8 cellular contexts compared by ENCODE assay signal in genomic region chr7:73822319-73823173, GRCh38. TPM values are rescaled to one million over a fixed set of nuclear protein-coding genes. Genes with fewer than 3 reads are reported as not detected.
DNase-seq lines count a peak whose midpoint lies in the region; ATAC-seq and TF ChIP-seq lines count a peak whose summit lies in the region.

No MANE protein-coding gene starts in this region.

- no peaks in the 10 kb centered on the region for H4K20me1 ChIP-seq in osteoblast (ENCODE audit: insufficient read depth, low read length)
- no peaks in the 10 kb centered on the region for H4K20me1 ChIP-seq in OCI-LY7 (ENCODE audit: insufficient read depth, low read length)

- CTCF ChIA-PET in OCI-LY7 (lab: Charles Lee; ENCODE audit: unreplicated experiment), result no interaction called here

- H3K4me2 ChIP-seq in osteoblast (ENCODE audit: insufficient read depth, low read length) (peak overlapping the region; percentile 25), OCI-LY7 (ENCODE audit: low read length) (no peak overlapping the region)

- H3K9me3 ChIP-seq in osteoblast (ENCODE audit: low read depth, low read length) (no peaks in the 10 kb centered on the region), OCI-LY7 (ENCODE audit: low read length) (no peaks in the 10 kb centered on the region)

- intact Hi-C loops in dendritic cell treated with granulocyte-macrophage colony-stimulating factor and Interleukin-4, amounts not matched to agents 40 ng/mL and 50 ng/mL, for 4 days (cut with micrococcal nuclease), result no loop called here
- intact Hi-C loops in OCI-LY7 (cut with micrococcal nuclease; ENCODE audit: unreplicated experiment), result no loop called here

- H3K4me1 ChIP-seq in osteoblast (ENCODE audit: insufficient read depth, low read length) (peaks cover 13% of the 10 kb centered on the region), OCI-LY7 (ENCODE audit: insufficient read depth, low read length, poor library complexity, severe bottlenecking) (peaks cover 10% of the 10 kb centered on the region)

- BruUV-seq in OCI-LY7 (replicated peaks; lab: Mats Ljungman, UMichigan), result no TSS peak

- no peaks in the 10 kb centered on the region for H3K36me3 ChIP-seq in osteoblast (ENCODE audit: insufficient read depth, low read length)
- H3K36me3 ChIP-seq in OCI-LY7 (ENCODE audit: insufficient read depth, low read length), result no peaks in the 10 kb centered on the region

- H3K4me3 ChIP-seq in osteoblast (ENCODE audit: insufficient read depth, low read length) (peak overlapping the region; percentile 14), OCI-LY7 (ENCODE audit: low read depth, low read length, poor library complexity, severe bottlenecking) (no peak overlapping the region)

- DNase-seq in DMS153 treated with DMSO at 0.1 percent for 48 hours (lab: John Stamatoyannopoulos, UW; ENCODE audit: unreplicated experiment) (peak; percentile 30), NCI-H460 (ENCODE audit: extremely low read depth, low read depth) (peak; percentile 96), osteoblast (ENCODE audit: insufficient read length, low spot score, missing footprints) (peak; percentile 99), OCI-LY7 (ENCODE audit: low spot score) (no peak), NCI-H1694 (lab: John Stamatoyannopoulos, UW) (no peak)

- no peaks in the 10 kb centered on the region for H3K9me2 ChIP-seq in OCI-LY7 (ENCODE audit: insufficient read depth, low read length)

- H3K4me1 Mint-ChIP-seq in dendritic cell treated with granulocyte-macrophage colony-stimulating factor and Interleukin-4, amounts not matched to agents 40 ng/mL and 50 ng/mL, for 4 days (ENCODE audit: low read depth), result peaks cover 65% of the 10 kb centered on the region

- H3K4me3 Mint-ChIP-seq in dendritic cell treated with granulocyte-macrophage colony-stimulating factor and Interleukin-4, amounts not matched to agents 40 ng/mL and 50 ng/mL, for 4 days, result no peak overlapping the region

- H3K27me3 ChIP-seq in osteoblast (ENCODE audit: insufficient read depth, low read length), result no peaks in the 10 kb centered on the region

- ATAC-seq in GM21515 (IDR thresholded peaks at IDR 0.05; ENCODE audit: unreplicated experiment) (no peak), GM18502 (IDR thresholded peaks at IDR 0.05; ENCODE audit: poor library complexity, unreplicated experiment) (no peak)

- H2AFZ ChIP-seq in osteoblast (ENCODE audit: low read length), result peak overlapping the region; percentile 51
- H2AFZ ChIP-seq in OCI-LY7 (ENCODE audit: low read length), result no peak overlapping the region

- no peaks in the 10 kb centered on the region for H3K9me3 Mint-ChIP-seq in dendritic cell treated with granulocyte-macrophage colony-stimulating factor and Interleukin-4, amounts not matched to agents 40 ng/mL and 50 ng/mL, for 4 days

- H3K36me3 Mint-ChIP-seq in dendritic cell treated with granulocyte-macrophage colony-stimulating factor and Interleukin-4, amounts not matched to agents 40 ng/mL and 50 ng/mL, for 4 days (ENCODE audit: low read depth), result no peaks in the 10 kb centered on the region

- POLR2A ChIA-PET in OCI-LY7 (lab: Charles Lee), result interaction anchor here (0.6 kb wide), 1 partner anchor 735 kb away, joined by 4 read pairs; no protein-coding TSS in a partner anchor

- TF ChIP-seq CTCF in osteoblast (IDR thresholded peaks at IDR 0.05; ENCODE audit: extremely low read depth, low read depth, low read length), result no peak
- no peak for TF ChIP-seq CTCF in OCI-LY7 (conservative IDR thresholded peaks at IDR 0.05; ENCODE audit: low read length)

- H3K27ac Mint-ChIP-seq in dendritic cell treated with granulocyte-macrophage colony-stimulating factor and Interleukin-4, amounts not matched to agents 40 ng/mL and 50 ng/mL, for 4 days, result peak overlapping the region; percentile 72

- H3K27me3 Mint-ChIP-seq in dendritic cell treated with granulocyte-macrophage colony-stimulating factor and Interleukin-4, amounts not matched to agents 40 ng/mL and 50 ng/mL, for 4 days, result peaks cover 32% of the 10 kb centered on the region

- H3K79me2 ChIP-seq in osteoblast (ENCODE audit: insufficient read depth, low read length) (no peaks in the 10 kb centered on the region), OCI-LY7 (ENCODE audit: insufficient read depth, low read depth, low read length) (no peaks in the 10 kb centered on the region)

- H3K27ac ChIP-seq in osteoblast (ENCODE audit: low read depth, low read length) (peak overlapping the region; percentile 79), OCI-LY7 (ENCODE audit: low read depth, low read length, poor library complexity, severe bottlenecking) (no peak overlapping the region)

RNA-seq across cellular contexts. Expression of gene CLDN4, which starts 8.2 kb away (rescaled TPM):
- 24.9 and 25.3 TPM in 2 replicates for total RNA-seq in NCI-H460 (2014; rRNA removed; shearing (Covaris generic))
- polyA plus RNA-seq in NCI-H460 (2014; cell fraction: nucleus; rRNA removed), result 34.8 and 38.9 TPM in 2 replicates
- 0.36 and 0.59 TPM in 2 replicates for total RNA-seq in osteoblast
- 0.13 TPM in 2 replicates for total RNA-seq in OCI-LY7 (2014; rRNA removed; shearing (Covaris generic))
- 0.90 and 1.0 TPM in 2 replicates for total RNA-seq in OCI-LY7 (2022)

RNA-seq across cellular contexts. Expression of gene METTL27, which starts 19.8 kb away (rescaled TPM):
- total RNA-seq in NCI-H460 (2014; rRNA removed; shearing (Covaris generic)), result 4.3 and 5.1 TPM in 2 replicates
- 11.7 and 38.5 TPM in 2 replicates for polyA plus RNA-seq in NCI-H460 (2014; cell fraction: nucleus; rRNA removed)
- 8.7 and 8.8 TPM in 2 replicates for total RNA-seq in osteoblast
- total RNA-seq in OCI-LY7 (2014; rRNA removed; shearing (Covaris generic)), result 0.92 and 3.1 TPM in 2 replicates
- 2.1 and 2.3 TPM in 2 replicates for total RNA-seq in OCI-LY7 (2022)

RNA-seq across cellular contexts. Expression of gene TMEM270, which starts 38.4 kb away (rescaled TPM):
- 0.55 TPM in 1 of 2 replicates, not detected in the other for total RNA-seq in NCI-H460 (2014; rRNA removed; shearing (Covaris generic))
- not detected in 2 replicates for polyA plus RNA-seq in NCI-H460 (2014; cell fraction: nucleus; rRNA removed)
- not detected in 2 replicates for total RNA-seq in osteoblast
- total RNA-seq in OCI-LY7 (2014; rRNA removed; shearing (Covaris generic)), result not detected in 2 replicates
- total RNA-seq in OCI-LY7 (2022), result not detected in 2 replicates

RNA-seq across cellular contexts. Expression of gene CLDN3, which starts 52.5 kb away (rescaled TPM):
- total RNA-seq in NCI-H460 (2014; rRNA removed; shearing (Covaris generic)), result 1.0 and 1.7 TPM in 2 replicates
- polyA plus RNA-seq in NCI-H460 (2014; cell fraction: nucleus; rRNA removed), result 1.7 and 2.6 TPM in 2 replicates
- total RNA-seq in osteoblast, result not detected in 2 replicates
- not detected in 2 replicates for total RNA-seq in OCI-LY7 (2014; rRNA removed; shearing (Covaris generic))
- not detected in 2 replicates for total RNA-seq in OCI-LY7 (2022)

Comparison
In these comparisons a context has a peak if more than half of its experiments do, and no peak if none do; other contexts are left out.
1. DNase-seq: peak in DMS153 treated with DMSO at 0.1 percent for 48 hours (single experiment), NCI-H460 (single experiment) and osteoblast (single experiment); none in OCI-LY7 (single experiment) and NCI-H1694 (single experiment).
2. RNA of gene CLDN4, which starts 8.2 kb away (total RNA-seq): 24.9 to 25.3 TPM in NCI-H460; 0.13 to 1.0 TPM in OCI-LY7 and 0.36 to 0.59 TPM in osteoblast; every median in the first group is over 10 times any median in the second.